In the genomic region with DNA sequence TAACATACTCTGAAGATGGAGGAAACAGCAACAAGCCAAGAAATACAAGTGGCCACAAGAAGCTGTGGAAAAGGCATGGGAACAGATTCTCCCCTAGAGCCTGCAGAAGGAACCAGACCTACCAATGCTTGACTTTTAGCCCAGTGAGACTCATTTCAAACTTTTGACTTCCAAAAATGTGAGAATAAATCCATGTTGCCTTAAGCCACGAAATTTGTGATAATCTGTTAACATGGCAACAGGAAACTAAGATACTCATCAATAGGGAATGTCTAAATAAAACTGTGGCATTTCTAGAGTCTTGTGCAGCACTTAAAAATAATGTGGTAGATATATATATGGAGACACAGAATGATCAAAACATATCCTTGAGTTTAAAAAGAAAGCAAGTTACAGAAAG, we compare ENCODE assay signal across 12 cellular contexts. TPM values are rescaled to one million over a fixed set of nuclear protein-coding genes. Genes with fewer than 3 reads are reported as not detected.
DNase-seq lines count a peak whose midpoint lies in the region; ATAC-seq and TF ChIP-seq lines count a peak whose summit lies in the region.
"Had no signal": no experiment of that assay in that cellular context is flagged by ENCODE, and none has a peak within 500 bp of the region (broad histone marks: within the 10 kb centered on the region; RNA-seq: fewer than 3 reads in every experiment).

No MANE protein-coding gene starts in this region.

- H3K4me2 ChIP-seq in IMR-90 (ENCODE audit: low read depth, low read length): peak overlapping the region; percentile 10; the same call in 1 of the 2 replicates
- no peak overlapping the region for H3K4me2 ChIP-seq in PC-9

- dilution Hi-C loops in IMR-90 (cut with HindIII; ENCODE audit: low sequenced_read_pairs, unreplicated experiment): no loop called here

- H3K4me3 Mint-ChIP-seq in chondrocyte (ENCODE audit: unreplicated experiment) (no peak overlapping the region), osteocyte (ENCODE audit: unreplicated experiment) (no peak overlapping the region)

- H3K79me1 ChIP-seq in IMR-90 (ENCODE audit: low read depth in 1 of 2, low read length in 2 of 2): peaks cover 37 to 69% of the 10 kb centered on the region in 2 experiments

- H2AK9ac ChIP-seq in IMR-90 (replicated peaks; ENCODE audit: low read depth, low read length, poor library complexity): no peak overlapping the region

- TF ChIP-seq RAD21 in IMR-90 (IDR thresholded peaks at IDR 0.05; ENCODE audit: low read length): no peak

- H2BK15ac ChIP-seq in IMR-90 (ENCODE audit: low read depth, low read length): no peak overlapping the region

- no peak overlapping the region for H3K27ac ChIP-seq in IMR-90 (ENCODE audit: insufficient read depth, low read length)
- no peak overlapping the region for H3K27ac ChIP-seq in PC-9

- no peaks in the 10 kb centered on the region for H3K9me3 ChIP-seq in IMR-90 (ENCODE audit: control insufficient read depth, insufficient read depth, low read length)
- peaks cover 7% of the 10 kb centered on the region; the same call in 1 of the 2 replicates for H3K9me3 ChIP-seq in PC-9 (ENCODE audit: insufficient read depth, low read depth)
- H3K9me3 ChIP-seq: Caco-2 had no signal

- no peak for TF ChIP-seq POLR2A in IMR-90 (IDR thresholded peaks at IDR 0.05; ENCODE audit: low read depth, low read length)

- no peaks in the 10 kb centered on the region for H3K27me3 Mint-ChIP-seq in chondrocyte (ENCODE audit: low read depth)
- no peaks in the 10 kb centered on the region for H3K27me3 Mint-ChIP-seq in osteocyte (ENCODE audit: unreplicated experiment)

- no peak overlapping the region for H4K5ac ChIP-seq in IMR-90 (ENCODE audit: low read depth, low read length)

- H2BK5ac ChIP-seq in IMR-90 (ENCODE audit: low read depth, low read length, poor library complexity, severe bottlenecking): no peak overlapping the region

- H3K18ac ChIP-seq in IMR-90 (ENCODE audit: low read depth, low read length): no peak overlapping the region

- H3K36me3 Mint-ChIP-seq in chondrocyte (ENCODE audit: low read depth) (no peaks in the 10 kb centered on the region), osteocyte (ENCODE audit: unreplicated experiment) (peaks cover 3% of the 10 kb centered on the region)

- peaks cover 6% of the 10 kb centered on the region for H3F3A ChIP-seq in PC-9 (ENCODE audit: insufficient read depth, low read depth)

- H3K27ac Mint-ChIP-seq in chondrocyte (ENCODE audit: unreplicated experiment): peak overlapping the region; percentile 38
- peak overlapping the region; percentile 4 for H3K27ac Mint-ChIP-seq in osteocyte (ENCODE audit: unreplicated experiment)

- H4K20me1 ChIP-seq in IMR-90 (ENCODE audit: insufficient read depth, low read length) (peaks cover 40% of the 10 kb centered on the region), PC-9 (ENCODE audit: insufficient read depth) (peaks cover 9% of the 10 kb centered on the region; the same call in 1 of the 2 replicates)

- peak overlapping the region; percentile 68; the same call in 1 of the 2 replicates for H3K23ac ChIP-seq in IMR-90 (ENCODE audit: low read depth, low read length)

- peaks cover 7% of the 10 kb centered on the region for H3K4me1 ChIP-seq in IMR-90 (ENCODE audit: control insufficient read depth, insufficient read depth, low read length)
- H3K4me1 ChIP-seq in PC-9 (replicated peaks; ENCODE audit: insufficient read depth): 0 out of 2 replicates have a peak, but pooled peaks cover 8% of the 10 kb centered on the region

- no peak overlapping the region for H2AFZ ChIP-seq in IMR-90 (replicated peaks; ENCODE audit: low read length, poor library complexity)
- H2AFZ ChIP-seq in PC-9: no peak overlapping the region

- H3K79me2 ChIP-seq in PC-9 (ENCODE audit: low read depth): peaks cover 61% of the 10 kb centered on the region

- no peak overlapping the region for H3K4ac ChIP-seq in IMR-90 (ENCODE audit: low read depth, low read length)

- H3K9me3 Mint-ChIP-seq in chondrocyte (ENCODE audit: low read depth) (peaks cover 3% of the 10 kb centered on the region), osteocyte (ENCODE audit: unreplicated experiment) (peaks cover 3% of the 10 kb centered on the region)

- peaks cover 19% of the 10 kb centered on the region for H3K9me1 ChIP-seq in IMR-90 (ENCODE audit: insufficient read depth, low read length)

- no peak overlapping the region for H4K8ac ChIP-seq in IMR-90 (ENCODE audit: low read depth in 2 of 2, low read length in 2 of 2)

- H3K9ac ChIP-seq in IMR-90 (ENCODE audit: low read depth, low read length): no peak overlapping the region

- in situ Hi-C loops in IMR-90 (cut with MboI; ENCODE audit: low sequenced_read_pairs): no loop called here

- ATAC-seq in IMR-90 (ENCODE audit: low read depth) (peak; percentile 84), GM19397 (IDR thresholded peaks at IDR 0.05; ENCODE audit: unreplicated experiment) (no peak)
- ATAC-seq: HepG2 had no signal

- BruUV-seq in IMR-90 (replicated peaks; lab: Mats Ljungman, UMichigan) (no TSS peak), PC-9 (replicated peaks; lab: Mats Ljungman, UMichigan) (no TSS peak)

- H4K91ac ChIP-seq in IMR-90 (ENCODE audit: insufficient read depth, low read depth, low read length): no peak overlapping the region

- no peaks in the 10 kb centered on the region for H3K9me2 ChIP-seq in PC-9 (ENCODE audit: insufficient read depth)

- CTCF ChIA-PET in IMR-90 (lab: Yijun Ruan, JAX): no interaction called here
- CTCF ChIA-PET in PC-9 (lab: Charles Lee): no interaction called here

- no peaks in the 10 kb centered on the region for H3K27me3 ChIP-seq in IMR-90 (ENCODE audit: control insufficient read depth, insufficient read depth, low read length)
- no peaks in the 10 kb centered on the region for H3K27me3 ChIP-seq in PC-9 (ENCODE audit: insufficient read depth, low read depth)

- H3K56ac ChIP-seq in IMR-90 (ENCODE audit: extremely low read depth, insufficient read depth, low read length): no peak overlapping the region

- DNase-seq in EH (ENCODE audit: low read depth) (peak; percentile 47), IMR-90 (peak; percentile 61), chondrocyte (ENCODE audit: low spot score) (no peak), osteocyte (ENCODE audit: extremely low spot score, unreplicated experiment) (no peak), epidermal melanocyte (ENCODE audit: insufficient read length, low spot score) (no peak), PC-9 (no peak)
- DNase-seq: Caco-2; NCI-H187; NK-92 treated with Interleukin-12 subunit alpha and Interleukin-12 subunit beta, amount 100 ng/mL, for 24 hours; RPMI8226 had no signal

- H3K4me1 Mint-ChIP-seq in chondrocyte (ENCODE audit: low read depth): peaks cover 35% of the 10 kb centered on the region
- H3K4me1 Mint-ChIP-seq in osteocyte (ENCODE audit: unreplicated experiment): peaks cover 26% of the 10 kb centered on the region

- no peak overlapping the region for H2BK20ac ChIP-seq in IMR-90 (ENCODE audit: low read depth, low read length)

- POLR2A ChIA-PET in IMR-90 (lab: Charles Lee; ENCODE audit: unreplicated experiment) (no interaction called here), PC-9 (lab: Charles Lee; ENCODE audit: unreplicated experiment) (no interaction called here)

- no peak for TF ChIP-seq CTCF in IMR-90 (conservative IDR thresholded peaks at IDR 0.05; ENCODE audit: low read depth, low read length)
- no peak for TF ChIP-seq CTCF in chondrocyte (IDR thresholded peaks at IDR 0.05)
- no peak for TF ChIP-seq CTCF in osteocyte (IDR thresholded peaks at IDR 0.05)
- TF ChIP-seq CTCF in PC-9 (conservative IDR thresholded peaks at IDR 0.05): no peak

- no CpG with 5 or more reads among the region's 1 CpG for WGBS in IMR-90 (ENCODE audit: extremely low coverage in 2 of 2, insufficient read length in 1 of 2), 2 experiments

- H2AK5ac ChIP-seq in IMR-90 (ENCODE audit: low read depth, low read length): no peak overlapping the region

- H3K4me3 ChIP-seq in IMR-90 (ENCODE audit: insufficient read depth, low read depth, low read length) (no peak overlapping the region), PC-9 (no peak overlapping the region)

- H2BK120ac ChIP-seq in IMR-90 (ENCODE audit: low read depth, low read length): no peak overlapping the region

- H3K14ac ChIP-seq in IMR-90 (replicated peaks; ENCODE audit: low read depth, low read length): peak overlapping the region; percentile 80

- peaks cover 1% of the 10 kb centered on the region; the same call in 1 of the 2 replicates for H3K36me3 ChIP-seq in IMR-90 (ENCODE audit: control insufficient read depth, insufficient read depth, low read length)
- H3K36me3 ChIP-seq in PC-9 (ENCODE audit: low read depth): no peaks in the 10 kb centered on the region

- intact Hi-C loops in IMR-90 (cut with micrococcal nuclease): no loop called here
- intact Hi-C loops in PC-9 (cut with micrococcal nuclease; ENCODE audit: unreplicated experiment): no loop called here

TF ChIP-seq in IMR-90, 13 proteins besides CTCF, POLR2A, EP300 and RAD21 (continues in another document):
- no peak for TF ChIP-seq NFE2L2 (IDR thresholded peaks at IDR 0.05; ENCODE audit: low read depth, low read length)

RNA-seq across cellular contexts. Expression of a gene that starts 12.1 kb away (rescaled TPM):
- total RNA-seq in IMR-90 (2012; rRNA removed): 11.9 and 12.9 TPM in 2 replicates
- 13.0 and 15.1 TPM in 2 replicates for polyA plus RNA-seq in IMR-90 (2012; rRNA removed)
- polyA plus RNA-seq in IMR-90 (2012; cell fraction: cytosol; rRNA removed): 7.8 and 10.7 TPM in 2 replicates
- polyA plus RNA-seq in IMR-90 (2012; cell fraction: nucleus; rRNA removed; ENCODE audit: low replicate concordance): 51.5 and 87.6 TPM in 2 replicates
- 40.7 to 57.0 TPM (median 42.7 TPM) in 3 replicates for total RNA-seq in chondrocyte
- total RNA-seq in osteocyte: 62.6 and 63.3 TPM in 2 replicates
- total RNA-seq in PC-9 (2021): 37.4 and 39.8 TPM in 2 replicates

RNA-seq across cellular contexts. Expression of a gene that starts 39.2 kb away (rescaled TPM):
- total RNA-seq in IMR-90 (2012; rRNA removed) (1,317 and 1,900 TPM in 2 replicates), chondrocyte (896 to 952 TPM (median 905 TPM) in 3 replicates), osteocyte (1,250 and 1,279 TPM in 2 replicates), PC-9 (2021) (1,421 and 1,543 TPM in 2 replicates)
- polyA plus RNA-seq in IMR-90 (2012; rRNA removed): 1,561 and 1,694 TPM in 2 replicates
- polyA plus RNA-seq in IMR-90 (2012; cell fraction: cytosol; rRNA removed): 511 and 1,193 TPM in 2 replicates
- polyA plus RNA-seq in IMR-90 (2012; cell fraction: nucleus; rRNA removed; ENCODE audit: low replicate concordance): 125 and 757 TPM in 2 replicates

RNA-seq across cellular contexts. Expression of a gene that starts 48.6 kb away (rescaled TPM):
- total RNA-seq in IMR-90 (2012; rRNA removed) (135 and 199 TPM in 2 replicates), chondrocyte (114 to 141 TPM (median 139 TPM) in 3 replicates), osteocyte (102 and 107 TPM in 2 replicates), PC-9 (2021) (91.2 and 113 TPM in 2 replicates)
- 48.4 and 52.9 TPM in 2 replicates for polyA plus RNA-seq in IMR-90 (2012; rRNA removed)
- 25.2 and 27.0 TPM in 2 replicates for polyA plus RNA-seq in IMR-90 (2012; cell fraction: cytosol; rRNA removed)
- 15.5 and 36.6 TPM in 2 replicates for polyA plus RNA-seq in IMR-90 (2012; cell fraction: nucleus; rRNA removed; ENCODE audit: low replicate concordance)

Comparison
In these comparisons a context has a peak if more than half of its experiments do, and no peak if none do; other contexts are left out.
1. DNase-seq: peak in EH (single experiment) and IMR-90 (single experiment); none in chondrocyte (single experiment), osteocyte (single experiment), epidermal melanocyte (single experiment) and PC-9 (0 of 2).